In genomic region chr12:41019461-41019860, GRCh38 we compare ENCODE assay signal across 24 cellular contexts.
DNase-seq lines count a peak whose midpoint lies in the region; ATAC-seq, FAIRE-seq and TF ChIP-seq lines count a peak whose summit lies in the region.
"Had no signal": no experiment of that assay in that cellular context is flagged by ENCODE, and none has a peak within 500 bp of the region (broad histone marks: within the 10 kb centered on the region; RNA-seq: fewer than 3 reads in every experiment).

No MANE protein-coding gene starts in this region.

- H3K27ac ChIP-seq in A673 (ENCODE audit: low read depth, low read length, poor library complexity, severe bottlenecking) (no peak overlapping the region), pancreas (no peak overlapping the region), uterus (no peak overlapping the region)
- H3K27ac ChIP-seq: 22Rv1; BLaER1 treated with 17β-estradiol and CSF1 and Interleukin-3, amounts not matched to agents 10 nM and 100 nM had no signal

- peak; percentile 17 for DNase-seq in A673 (ENCODE audit: low spot score)
- no peak for DNase-seq in pancreas
- no peak for DNase-seq in superior temporal gyrus (ENCODE audit: extremely low spot score)
- DNase-seq in uterus: no peak
- no peak for DNase-seq in NCI-H2029 (lab: John Stamatoyannopoulos, UW)
- DNase-seq: ACHN; AML-193; BE2C; Calu3; CD4-positive, alpha-beta T cell; CD8-positive, alpha-beta memory T cell; COR-L47; DMS53; DMS79 treated with DMSO at 0.1 percent for 48 hours; GF-D8; H9 had no signal

- POLR2A ChIA-PET in A673 (lab: Charles Lee; ENCODE audit: low non-redundant PET): no interaction called here

- H3K27me3 ChIP-seq in A673 (replicated peaks; ENCODE audit: insufficient read depth, low read depth, low read length, poor library complexity) (no peaks in the 10 kb centered on the region), pancreas (no peaks in the 10 kb centered on the region), uterus (no peaks in the 10 kb centered on the region)
- H3K27me3 ChIP-seq: BE2C; BLaER1 treated with 17β-estradiol and CSF1 and Interleukin-3, amounts not matched to agents 10 nM and 100 nM had no signal

- TF ChIP-seq CTCF in A673 (conservative IDR thresholded peaks at IDR 0.05; ENCODE audit: low read depth, low read length): no peak
- no peak for TF ChIP-seq CTCF in pancreas (IDR thresholded peaks at IDR 0.05)
- no peak for TF ChIP-seq CTCF in uterus (IDR thresholded peaks at IDR 0.05)

- ATAC-seq in esophagus mucosa: peak; percentile 79
- ATAC-seq in pancreas: no peak
- ATAC-seq: GM23338, HCT116 had no signal

- FAIRE-seq in pancreas (lab: Jason Lieb, UNC): peak; percentile 17
- FAIRE-seq: A204.1, GM12891, GM18507 had no signal

- TF ChIP-seq POLR2A in uterus (IDR thresholded peaks at IDR 0.05): no peak

- CTCF ChIA-PET in A673 (lab: Charles Lee): no interaction called here

- H3K4me3 ChIP-seq in A673 (ENCODE audit: low read depth, low read length, poor library complexity, severe bottlenecking) (no peak overlapping the region), pancreas (no peak overlapping the region), uterus (no peak overlapping the region)
- H3K4me3 ChIP-seq: BLaER1 treated with 17β-estradiol and CSF1 and Interleukin-3, amounts not matched to agents 10 nM and 100 nM; GM23338 had no signal

- H3K36me3 ChIP-seq in A673 (ENCODE audit: insufficient read depth, low read length, poor library complexity, severe bottlenecking) (no peaks in the 10 kb centered on the region), pancreas (no peaks in the 10 kb centered on the region), uterus (no peaks in the 10 kb centered on the region)
- H3K36me3 ChIP-seq: BE2C; BLaER1 treated with 17β-estradiol and CSF1 and Interleukin-3, amounts not matched to agents 10 nM and 100 nM had no signal

- intact Hi-C loops in A673 (cut with micrococcal nuclease; ENCODE audit: unreplicated experiment): no loop called here
- intact Hi-C loops in pancreas (cut with DNase I): no loop called here
- intact Hi-C loops in uterus (cut with DNase I; ENCODE audit: low total_unique reads): no loop called here

- peaks cover 39% of the 10 kb centered on the region for H3K4me1 ChIP-seq in A673 (ENCODE audit: insufficient read depth, low read length, poor library complexity, severe bottlenecking)
- H3K4me1 ChIP-seq in pancreas: no peaks in the 10 kb centered on the region
- no peaks in the 10 kb centered on the region for H3K4me1 ChIP-seq in uterus
- H3K4me1 ChIP-seq: BE2C had no signal

- no TSS peak for BruUV-seq in A673 (replicated peaks; lab: Mats Ljungman, UMichigan)

- H3K9me3 ChIP-seq in A673 (ENCODE audit: low read depth, low read length, poor library complexity, severe bottlenecking) (no peaks in the 10 kb centered on the region), pancreas (no peaks in the 10 kb centered on the region), uterus (no peaks in the 10 kb centered on the region)
- H3K9me3 ChIP-seq: BE2C; BLaER1 treated with 17β-estradiol and CSF1 and Interleukin-3, amounts not matched to agents 10 nM and 100 nM had no signal
